Comparison of ENCODE assay signal across 17 cellular contexts in the genomic region with DNA sequence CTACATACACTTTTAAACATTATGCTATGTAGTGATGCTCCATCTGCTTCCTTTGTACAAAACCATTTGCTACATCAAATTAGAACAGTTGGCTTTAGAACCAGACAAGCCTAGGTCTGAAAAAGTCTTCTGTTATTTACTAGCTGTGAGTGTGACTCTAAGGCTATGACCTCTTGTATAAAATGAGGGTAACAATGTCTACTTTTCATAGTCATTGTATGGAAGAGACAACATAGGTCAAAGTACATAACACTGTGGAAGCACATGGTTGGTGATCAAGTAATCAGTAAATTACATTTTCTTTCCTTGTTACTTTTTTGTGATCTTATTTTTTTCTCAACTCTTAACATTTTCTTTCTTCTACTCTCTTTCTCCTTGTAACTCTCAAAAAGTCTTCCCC.
"Had no signal": no experiment of that assay in that cellular context is flagged by ENCODE, and none has a peak within 500 bp of the region (broad histone marks: within the 10 kb centered on the region; RNA-seq: fewer than 3 reads in every experiment).

No MANE protein-coding gene starts in this region.

- H3K27ac ChIP-seq: coronary artery, heart left ventricle, left lung, lower lobe of right lung, neural progenitor cell, pancreas had no signal

- H3K9me3 ChIP-seq: heart left ventricle, left lung, lower lobe of right lung, pancreas had no signal

- H3K4me1 ChIP-seq: heart left ventricle, lower lobe of right lung, neural progenitor cell, pancreas had no signal

- FAIRE-seq: frontal cortex, pancreas had no signal

- H3K27me3 ChIP-seq: heart left ventricle, left lung, neural progenitor cell, pancreas had no signal

- H3K4me3 ChIP-seq: coronary artery, heart left ventricle, left lung, lower lobe of right lung, neural progenitor cell, pancreas, smooth muscle cell had no signal

- H3K36me3 ChIP-seq: lower lobe of right lung, neural progenitor cell, pancreas had no signal

- H3K9ac ChIP-seq: neural progenitor cell had no signal

- H3K4me2 ChIP-seq: neural progenitor cell, smooth muscle cell had no signal

- H2AFZ ChIP-seq: neural progenitor cell had no signal

- ATAC-seq: heart left ventricle; lower lobe of right lung; natural killer cell treated with Interleukin-12 subunit alpha and Interleukin-12 subunit beta and Interleukin-15 and Interleukin-18, amount 100 ng/mL, for 72 hours; pancreas; right cardiac atrium had no signal

- DNase-seq: effector CD4-positive, alpha-beta T cell; endodermal cell; heart left ventricle; islet precursor cell; left lung; lower lobe of right lung; nucleus accumbens; pancreas; right cardiac atrium; stimulated activated CD4-positive, alpha-beta T cell treated with anti-CD3 and anti-CD28 coated beads, Interleukin-2, amount 100 ng/mL, for 48 hours; stimulated activated naive CD4-positive, alpha-beta T cell treated with Interleukin-2 at 50 U/mL for 16 hours; trophoblast cell had no signal
